Comparison of ENCODE assay signal across 1 cellular context in genomic region chr1:3906672-3907020, GRCh38.
TF ChIP-seq lines count a peak whose summit lies in the region.

No MANE protein-coding gene starts in this region.

TF ChIP-seq in IMR-90, 13 proteins besides CTCF, POLR2A, EP300 and RAD21:
- TF ChIP-seq CHD1 (IDR thresholded peaks at IDR 0.05; ENCODE audit: low read depth, low read length) (no peak), MXI1 (IDR thresholded peaks at IDR 0.05; ENCODE audit: borderline replicate concordance, low read depth, low read length) (no peak), ELK1 (IDR thresholded peaks at IDR 0.05; ENCODE audit: borderline replicate concordance, low read depth, low read length) (no peak), FOS (IDR thresholded peaks at IDR 0.05; ENCODE audit: low read depth, low read length) (no peak), RFX5 (IDR thresholded peaks at IDR 0.05; ENCODE audit: low read depth, low read length) (no peak), USF2 (IDR thresholded peaks at IDR 0.05; ENCODE audit: low read depth, low read length) (no peak), MAZ (IDR thresholded peaks at IDR 0.05; ENCODE audit: borderline replicate concordance, low read depth, low read length) (no peak), SMC3 (IDR thresholded peaks at IDR 0.05; ENCODE audit: low read depth, low read length) (no peak), MAFK (IDR thresholded peaks at IDR 0.05; ENCODE audit: low read depth, low read length) (no peak), CEBPB (IDR thresholded peaks at IDR 0.05; ENCODE audit: low read depth, low read length) (no peak), BHLHE40 (IDR thresholded peaks at IDR 0.05; ENCODE audit: low read depth, low read length) (no peak), RCOR1 (IDR thresholded peaks at IDR 0.05; ENCODE audit: insufficient replicate concordance, low read length) (no peak), NFE2L2 (IDR thresholded peaks at IDR 0.05; ENCODE audit: low read depth, low read length) (no peak)
